Comparison of ENCODE assay signal across 13 cellular contexts in the genomic region with DNA sequence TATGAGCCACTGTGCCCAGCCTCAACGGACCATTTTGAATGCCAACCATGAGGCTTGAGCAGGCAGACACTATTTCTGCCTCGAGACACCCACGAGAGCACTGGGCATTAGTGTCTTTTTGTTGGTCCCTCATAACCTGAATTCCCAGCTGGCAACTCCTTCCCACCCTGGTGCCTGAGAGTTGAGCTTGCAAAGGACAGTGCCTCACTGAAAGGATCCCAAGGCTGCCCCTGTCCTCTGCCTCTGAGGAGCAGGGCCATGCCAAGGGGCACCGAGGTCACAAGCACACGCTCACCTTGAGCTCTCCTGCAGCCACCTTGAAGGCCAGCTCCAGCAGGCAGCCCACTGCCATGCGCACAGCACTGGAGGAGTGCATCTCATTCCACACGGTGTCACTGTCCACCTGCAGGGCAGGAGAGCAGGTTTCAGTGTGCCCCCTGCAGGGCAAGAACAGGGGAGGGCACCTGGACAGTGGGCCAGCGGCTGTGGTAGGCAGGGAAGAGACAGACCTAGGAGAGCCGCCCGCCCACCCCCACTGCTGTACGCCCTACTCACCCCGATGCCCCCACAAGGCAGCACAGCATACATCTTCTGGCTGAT. TPM values are rescaled to one million over a fixed set of nuclear protein-coding genes. Genes with fewer than 3 reads are reported as not detected.
A peak's percentile ranks its signal among the peaks of the same experiment; 100 is the strongest.
DNase-seq lines count a peak whose midpoint lies in the region; ATAC-seq and TF ChIP-seq lines count a peak whose summit lies in the region.
"Had no signal": no experiment of that assay in that cellular context is flagged by ENCODE, and none has a peak within 500 bp of the region (broad histone marks: within the 10 kb centered on the region; RNA-seq: fewer than 3 reads in every experiment).

No MANE protein-coding gene starts in this region.

- POLR2A ChIA-PET in PC-9 (lab: Charles Lee; ENCODE audit: unreplicated experiment), result interaction anchor here (0.5 to 0.6 kb wide), 5 partner anchors 13 to 78 kb away, joined by 3 to 15 read pairs (median 5); a partner anchor contains a TSS

- no peaks in the 10 kb centered on the region for H3K79me2 ChIP-seq in PC-9 (ENCODE audit: low read depth)

- TF ChIP-seq CTCF in cardiac muscle cell (IDR thresholded peaks at IDR 0.05; ENCODE audit: low read depth, low read length) (peak; percentile 11), PC-9 (conservative IDR thresholded peaks at IDR 0.05) (peak; percentile 71), fibroblast of mammary gland (conservative IDR thresholded peaks at IDR 0.05; ENCODE audit: control insufficient read depth, insufficient read depth, low read depth, low read length) (peak; percentile 26), upper lobe of right lung (IDR thresholded peaks at IDR 0.05) (no peak)

- H3K27me3 ChIP-seq in cardiac muscle cell (no peaks in the 10 kb centered on the region), PC-9 (ENCODE audit: insufficient read depth, low read depth) (no peaks in the 10 kb centered on the region), upper lobe of right lung (no peaks in the 10 kb centered on the region)
- H3K27me3 ChIP-seq: esophagus squamous epithelium, spleen had no signal

- ATAC-seq in upper lobe of right lung (peak; percentile 13), HG03039 (IDR thresholded peaks at IDR 0.05; ENCODE audit: unreplicated experiment) (no peak)
- no peak for ATAC-seq in effector memory CD8-positive, alpha-beta T cell (replicated peaks)
- ATAC-seq: CD8-positive, alpha-beta T cell had no signal

- no peak overlapping the region for H3K4me3 Mint-ChIP-seq in effector memory CD8-positive, alpha-beta T cell
- H3K4me3 Mint-ChIP-seq: CD8-positive, alpha-beta T cell had no signal

- H3K4me3 ChIP-seq in cardiac muscle cell (no peak overlapping the region), PC-9 (no peak overlapping the region), fibroblast of mammary gland (ENCODE audit: control insufficient read depth, low read depth, low read length) (no peak overlapping the region), upper lobe of right lung (no peak overlapping the region)
- H3K4me3 ChIP-seq: esophagus squamous epithelium, spleen had no signal

- H3K4me1 ChIP-seq in cardiac muscle cell (ENCODE audit: low read depth), result peaks cover 7% of the 10 kb centered on the region
- peaks cover 16% of the 10 kb centered on the region for H3K4me1 ChIP-seq in PC-9 (replicated peaks; ENCODE audit: insufficient read depth)
- H3K4me1 ChIP-seq in upper lobe of right lung, result no peaks in the 10 kb centered on the region

- DNase-seq in cardiac muscle cell (ENCODE audit: low read depth in 1 of 2, low spot score in 1 of 2) (no peak), cardiac septum (ENCODE audit: low spot score) (no peak), PC-9 (peak; percentile 58 to 63), fibroblast of mammary gland (ENCODE audit: low read depth) (no peak), upper lobe of right lung (peak; percentile 60), ecto neural progenitor cell (ENCODE audit: low spot score) (no peak)
- no peak for DNase-seq in effector memory CD8-positive, alpha-beta T cell
- DNase-seq: activated gamma-delta T cell treated with Interleukin-2 at 50 U/mL for 16 hours, esophagus squamous epithelium, NCI-H1092 treated with DMSO at 0.1 percent for 48 hours, spleen had no signal

- H2AFZ ChIP-seq in PC-9, result no peak overlapping the region

- H4K20me1 ChIP-seq in PC-9 (ENCODE audit: insufficient read depth), result no peaks in the 10 kb centered on the region

- intact Hi-C loops in cardiac septum (cut with DNase I), result no loop called here
- intact Hi-C loops in PC-9 (cut with micrococcal nuclease; ENCODE audit: unreplicated experiment), result loop anchor here (1.0 kb wide), 2 partner anchors 32 to 85 kb away; no protein-coding TSS in a partner anchor
- intact Hi-C loops in upper lobe of right lung (cut with DNase I), result no loop called here

- H3K9me3 Mint-ChIP-seq in effector memory CD8-positive, alpha-beta T cell, result no peaks in the 10 kb centered on the region
- H3K9me3 Mint-ChIP-seq: CD8-positive, alpha-beta T cell had no signal

- no peak overlapping the region for H3K4me2 ChIP-seq in PC-9

- BruUV-seq in PC-9 (replicated peaks; lab: Mats Ljungman, UMichigan), result no TSS peak

- H3K36me3 Mint-ChIP-seq in effector memory CD8-positive, alpha-beta T cell (ENCODE audit: insufficient read depth), result peaks cover 69% of the 10 kb centered on the region

- H3F3A ChIP-seq in PC-9 (ENCODE audit: insufficient read depth, low read depth), result peaks cover 10% of the 10 kb centered on the region

- H3K27ac ChIP-seq in cardiac muscle cell (no peak overlapping the region), PC-9 (no peak overlapping the region), upper lobe of right lung (no peak overlapping the region)
- H3K27ac ChIP-seq: esophagus squamous epithelium, spleen had no signal

- H3K27me3 Mint-ChIP-seq in effector memory CD8-positive, alpha-beta T cell, result no peaks in the 10 kb centered on the region

- H3K36me3 ChIP-seq in cardiac muscle cell (peaks cover 28% of the 10 kb centered on the region), PC-9 (ENCODE audit: low read depth) (no peaks in the 10 kb centered on the region), upper lobe of right lung (peaks cover 85% of the 10 kb centered on the region)

- H3K27ac Mint-ChIP-seq in effector memory CD8-positive, alpha-beta T cell, result peak overlapping the region in 1 of 2 donors; percentile 91

- CTCF ChIA-PET in PC-9 (lab: Charles Lee), result interaction anchor here (0.5 to 2.0 kb wide), 11 partner anchors 22 to 140 kb away, joined by 3 to 14 read pairs (median 7); a partner anchor contains a TSS

- peaks cover 9 to 11% of the 10 kb centered on the region in 2 donors for H3K4me1 Mint-ChIP-seq in effector memory CD8-positive, alpha-beta T cell (ENCODE audit: low read depth in 2 of 2)

- no peaks in the 10 kb centered on the region for H3K9me2 ChIP-seq in PC-9 (ENCODE audit: insufficient read depth)

- H3K9me3 ChIP-seq in cardiac muscle cell (ENCODE audit: low read depth) (no peaks in the 10 kb centered on the region), PC-9 (ENCODE audit: insufficient read depth, low read depth) (no peaks in the 10 kb centered on the region), upper lobe of right lung (no peaks in the 10 kb centered on the region)
- H3K9me3 ChIP-seq: esophagus squamous epithelium, spleen had no signal

RNA-seq across cellular contexts. Expression of a gene that starts 12.8 kb away (rescaled TPM):
- total RNA-seq in cardiac muscle cell (93.1 and 95.3 TPM in 2 replicates), cardiac septum (33.6 TPM), PC-9 (2021) (69.3 and 70.9 TPM in 2 replicates), upper lobe of right lung (39.7 TPM)
- polyA plus RNA-seq in cardiac muscle cell, result 162 and 234 TPM in 2 replicates

RNA-seq across cellular contexts. Expression of a gene that starts 16.9 kb away (rescaled TPM):
- total RNA-seq in cardiac muscle cell (31.0 and 45.3 TPM in 2 replicates), cardiac septum (39.2 TPM), PC-9 (2021) (60.9 and 62.7 TPM in 2 replicates), upper lobe of right lung (39.8 TPM)
- polyA plus RNA-seq in cardiac muscle cell, result 46.5 and 60.7 TPM in 2 replicates

RNA-seq across cellular contexts. Expression of a gene that starts 40.1 kb away (rescaled TPM):
- total RNA-seq in cardiac muscle cell, result 164 and 300 TPM in 2 replicates
- 94.1 and 209 TPM in 2 replicates for polyA plus RNA-seq in cardiac muscle cell
- total RNA-seq in cardiac septum, result 75.5 TPM
- 24.0 and 40.5 TPM in 2 replicates for total RNA-seq in PC-9 (2021)
- total RNA-seq in upper lobe of right lung, result 55.3 TPM

RNA-seq across cellular contexts. Expression of a gene that starts 58.4 kb away (rescaled TPM):
- total RNA-seq in cardiac muscle cell (3.6 and 9.6 TPM in 2 replicates), cardiac septum (0.65 TPM), PC-9 (2021) (14.5 and 15.7 TPM in 2 replicates), upper lobe of right lung (0.35 TPM)
- polyA plus RNA-seq in cardiac muscle cell, result 7.8 and 15.6 TPM in 2 replicates

Comparison
In these comparisons a context has a peak if more than half of its experiments do, and no peak if none do; other contexts are left out.
1. DNase-seq: peak in PC-9 (2 of 2) and upper lobe of right lung (single experiment); none in cardiac muscle cell (0 of 2), cardiac septum (single experiment), fibroblast of mammary gland (single experiment), effector memory CD8-positive, alpha-beta T cell (0 of 3) and ecto neural progenitor cell (single experiment).